ENCODE assay signal across 11 cellular contexts in genomic region chr13:48161530-48162179, GRCh38.
A peak's percentile ranks its signal among the peaks of the same experiment; 100 is the strongest.
DNase-seq lines count a peak whose midpoint lies in the region; ATAC-seq and TF ChIP-seq lines count a peak whose summit lies in the region.
"Had no signal": no experiment of that assay in that cellular context is flagged by ENCODE, and none has a peak within 500 bp of the region (broad histone marks: within the 10 kb centered on the region; RNA-seq: fewer than 3 reads in every experiment).

No MANE protein-coding gene starts in this region.

- ATAC-seq in lung (ENCODE audit: insufficient read depth, low FRiP score), result peak; percentile 79
- ATAC-seq in omental fat pad (ENCODE audit: low FRiP score), result no peak
- ATAC-seq in GM19395 (IDR thresholded peaks at IDR 0.05; ENCODE audit: unreplicated experiment), result no peak

- H3K27ac ChIP-seq in coronary artery (peak overlapping the region; percentile 52 to 89), lung (ENCODE audit: low read depth in 1 of 2, low read length in 1 of 2) (peak overlapping the region; percentile 46 to 93), tibial artery (peak overlapping the region; percentile 47 to 53)

- DNase-seq in NOMO-1 treated with DMSO at 0.1 percent for 48 hours (lab: John Stamatoyannopoulos, UW; ENCODE audit: unreplicated experiment) (peak; percentile 80), coronary artery (ENCODE audit: low spot score) (no peak), lung (ENCODE audit: low spot score) (peak; percentile 60), tibial artery (peak; percentile 72 to 80), omental fat pad (ENCODE audit: low spot score) (no peak), HK-2 (ENCODE audit: unreplicated experiment) (no peak), NCI-H345 (lab: John Stamatoyannopoulos, UW) (no peak)
- DNase-seq: GDM1; stimulated activated CD4-positive, alpha-beta T cell treated with anti-CD3 and anti-CD28 coated beads, Interleukin-1b, Interleukin-23, amount 100 ng/mL, for 48 hours had no signal

- H3K36me3 ChIP-seq in lung (ENCODE audit: control insufficient read depth in 2 of 2, insufficient read depth in 2 of 2, low read length in 2 of 2) (no peaks in the 10 kb centered on the region), tibial artery (no peaks in the 10 kb centered on the region)
- H3K36me3 ChIP-seq: SJSA1 had no signal

- H3K9me3 ChIP-seq in lung (ENCODE audit: control insufficient read depth in 2 of 2, insufficient read depth in 1 of 2, low read length in 1 of 2) (no peaks in the 10 kb centered on the region), tibial artery (no peaks in the 10 kb centered on the region)
- H3K9me3 ChIP-seq: SJSA1 had no signal

- WGBS in lung, 2 donors, result 30 to 38% methylated on average over 5 of the region's 5 CpGs

- H3K4me1 ChIP-seq in lung (ENCODE audit: control insufficient read depth in 2 of 2, insufficient read depth in 2 of 2, low read length in 2 of 2) (peaks cover 2 to 8% of the 10 kb centered on the region in 2 donors), tibial artery (peaks cover 0 to 18% (median 0%) of the 10 kb centered on the region in 4 donors)

- no peak for TF ChIP-seq CTCF in coronary artery (IDR thresholded peaks at IDR 0.05)
- no peak for TF ChIP-seq CTCF in lung (IDR thresholded peaks at IDR 0.05; ENCODE audit: control extremely low read depth, extremely low read depth)
- TF ChIP-seq CTCF in tibial artery (IDR thresholded peaks at IDR 0.05), result no peak
- no peak for TF ChIP-seq CTCF in omental fat pad (IDR thresholded peaks at IDR 0.05)

- H3K4me3 ChIP-seq in coronary artery (no peak overlapping the region), lung (no peak overlapping the region), tibial artery (no peak overlapping the region)
- H3K4me3 ChIP-seq: SJSA1 had no signal

- intact Hi-C loops in tibial artery (cut with DNase I; ENCODE audit: low total_unique reads), result no loop called here

- no peaks in the 10 kb centered on the region for H3K27me3 ChIP-seq in lung (ENCODE audit: control insufficient read depth, insufficient read depth)
- H3K27me3 ChIP-seq in tibial artery, result no peaks in the 10 kb centered on the region
- H3K27me3 ChIP-seq: SJSA1 had no signal

Comparison
In these comparisons a context has a peak if more than half of its experiments do, and no peak if none do; other contexts are left out.
1. DNase-seq: peak in NOMO-1 treated with DMSO at 0.1 percent for 48 hours (single experiment), lung (single experiment) and tibial artery (2 of 2); none in coronary artery (single experiment), omental fat pad (single experiment), HK-2 (single experiment) and NCI-H345 (single experiment).
2. Peak in every context shown above with its lines, with median percentiles within 50 percentile points of each other: H3K27ac ChIP-seq.